16 cellular contexts compared by ENCODE assay signal in genomic region chr3:34283743-34284142, GRCh38.
DNase-seq lines count a peak whose midpoint lies in the region; ATAC-seq and TF ChIP-seq lines count a peak whose summit lies in the region.
"Had no signal": no experiment of that assay in that cellular context is flagged by ENCODE, and none has a peak within 500 bp of the region (broad histone marks: within the 10 kb centered on the region; RNA-seq: fewer than 3 reads in every experiment).

No MANE protein-coding gene starts in this region.

- in situ Hi-C loops in T47D (cut with HindIII; ENCODE audit: low pct_unique_long_range_greater_than_20kb, low sequenced_read_pairs), result no loop called here
- in situ Hi-C loops in mammary epithelial cell (cut with MboI; ENCODE audit: low sequenced_read_pairs in 2 of 2), result no loop called here

- H3K9me2 ChIP-seq in neural cell (ENCODE audit: insufficient read depth, low read length), result no peaks in the 10 kb centered on the region

- H3K4me2 ChIP-seq in mammary epithelial cell (ENCODE audit: insufficient read depth, low read depth, low read length) (no peak overlapping the region), neural cell (ENCODE audit: low read length) (no peak overlapping the region)
- H3K4me2 ChIP-seq: BLaER1 treated with 17β-estradiol and CSF1 and Interleukin-3, amounts not matched to agents 10 nM and 100 nM; GM23338 had no signal

- 37% methylated on average over 3 of the region's 3 CpGs for WGBS in mammary epithelial cell (ENCODE audit: low coverage, missing lambda C conversion rate)

- peak; percentile 49 for TF ChIP-seq EP300 in neural cell (conservative IDR thresholded peaks at IDR 0.05; ENCODE audit: poor library complexity, severe bottlenecking)

- H3K27ac ChIP-seq in mammary epithelial cell (ENCODE audit: insufficient read depth, low read depth, low read length) (no peak overlapping the region), SK-N-MC (peak overlapping the region; percentile 79), neural cell (ENCODE audit: low read length) (peak overlapping the region; percentile 36), upper lobe of right lung (no peak overlapping the region)
- H3K27ac ChIP-seq: BLaER1 treated with 17β-estradiol and CSF1 and Interleukin-3, amounts not matched to agents 10 nM and 100 nM; HL-60 had no signal

- intact Hi-C loops in mammary epithelial cell (cut with micrococcal nuclease), result no loop called here
- intact Hi-C loops in upper lobe of right lung (cut with DNase I), result no loop called here

- H4K20me1 ChIP-seq in mammary epithelial cell (ENCODE audit: insufficient read depth, low read length) (no peaks in the 10 kb centered on the region), neural cell (ENCODE audit: insufficient read depth) (no peaks in the 10 kb centered on the region)
- H4K20me1 ChIP-seq: BLaER1 treated with 17β-estradiol and CSF1 and Interleukin-3, amounts not matched to agents 10 nM and 100 nM had no signal

- H2AFZ ChIP-seq in mammary epithelial cell (ENCODE audit: low read depth, low read length), result no peak overlapping the region
- H2AFZ ChIP-seq in neural cell (ENCODE audit: low read depth, low read length), result no peak overlapping the region

- H3K27me3 ChIP-seq in mammary epithelial cell (ENCODE audit: insufficient read depth, low read length), result no peaks in the 10 kb centered on the region
- no peaks in the 10 kb centered on the region for H3K27me3 ChIP-seq in neural cell (ENCODE audit: insufficient read depth, low read depth, low read length)
- no peaks in the 10 kb centered on the region for H3K27me3 ChIP-seq in upper lobe of right lung
- H3K27me3 ChIP-seq: BLaER1 treated with 17β-estradiol and CSF1 and Interleukin-3, amounts not matched to agents 10 nM and 100 nM had no signal

- no peak for TF ChIP-seq RAD21 in neural cell (conservative IDR thresholded peaks at IDR 0.05)

- H3K36me3 ChIP-seq in mammary epithelial cell (ENCODE audit: insufficient read depth, low read length) (no peaks in the 10 kb centered on the region), SK-N-MC (ENCODE audit: insufficient read depth, low read length) (no peaks in the 10 kb centered on the region), neural cell (ENCODE audit: insufficient read depth, low read length) (no peaks in the 10 kb centered on the region), upper lobe of right lung (no peaks in the 10 kb centered on the region)
- H3K36me3 ChIP-seq: BLaER1 treated with 17β-estradiol and CSF1 and Interleukin-3, amounts not matched to agents 10 nM and 100 nM had no signal

- BruUV-seq in mammary epithelial cell (replicated peaks; lab: Mats Ljungman, UMichigan), result no TSS peak

- H3K4me3 ChIP-seq in mammary epithelial cell (replicated peaks in 1 of 3; ENCODE audit: insufficient read depth in 1 of 3, low read depth in 2 of 3, low read length in 3 of 3), result no peak overlapping the region
- no peak overlapping the region for H3K4me3 ChIP-seq in SK-N-MC
- H3K4me3 ChIP-seq in neural cell (ENCODE audit: low read length), result no peak overlapping the region
- no peak overlapping the region for H3K4me3 ChIP-seq in upper lobe of right lung
- H3K4me3 ChIP-seq: BLaER1 treated with 17β-estradiol and CSF1 and Interleukin-3, amounts not matched to agents 10 nM and 100 nM; GM23338 had no signal

- no peaks in the 10 kb centered on the region for H3K9me3 ChIP-seq in mammary epithelial cell (replicated peaks; ENCODE audit: insufficient read depth, low read length)
- H3K9me3 ChIP-seq in SK-N-MC (ENCODE audit: low read depth, low read length), result no peaks in the 10 kb centered on the region
- H3K9me3 ChIP-seq in neural cell (ENCODE audit: low read length), result no peaks in the 10 kb centered on the region
- H3K9me3 ChIP-seq in upper lobe of right lung, result no peaks in the 10 kb centered on the region

- no peaks in the 10 kb centered on the region for H3F3A ChIP-seq in neural cell (ENCODE audit: insufficient read depth, low read length, poor library complexity, severe bottlenecking)

- dilution Hi-C loops in mammary epithelial cell (cut with HindIII; ENCODE audit: low sequenced_read_pairs), result no loop called here

- H3K9ac ChIP-seq in mammary epithelial cell (ENCODE audit: insufficient read depth, low read length) (no peak overlapping the region), SK-N-MC (ENCODE audit: insufficient read length) (no peak overlapping the region), neural cell (ENCODE audit: low read length) (no peak overlapping the region)
- H3K9ac ChIP-seq: BLaER1 treated with 17β-estradiol and CSF1 and Interleukin-3, amounts not matched to agents 10 nM and 100 nM had no signal

- TF ChIP-seq CTCF in mammary epithelial cell (conservative IDR thresholded peaks at IDR 0.05 in 1 of 2, IDR thresholded peaks at IDR 0.05 in 1 of 2; ENCODE audit: extremely low read depth in 1 of 2, insufficient read depth in 1 of 2, low read depth in 1 of 2, low read length in 2 of 2), result no peak
- TF ChIP-seq CTCF in neural cell (IDR thresholded peaks at IDR 0.05; ENCODE audit: poor library complexity, severe bottlenecking), result no peak
- no peak for TF ChIP-seq CTCF in upper lobe of right lung (IDR thresholded peaks at IDR 0.05)

- peak; percentile 21 to 67 for DNase-seq in T47D (ENCODE audit: low read depth in 1 of 2, low spot score in 1 of 2)
- DNase-seq in mammary epithelial cell, result no peak
- no peak for DNase-seq in SK-N-MC (ENCODE audit: low read depth, low spot score)
- no peak for DNase-seq in upper lobe of right lung
- DNase-seq: 8988T; Calu3; CD8-positive, alpha-beta T cell; DMS79 treated with DMSO at 0.1 percent for 48 hours; GF-D8; HCEC 1CT had no signal

- no peaks in the 10 kb centered on the region for H3K4me1 ChIP-seq in mammary epithelial cell (ENCODE audit: insufficient read depth, low read length)
- H3K4me1 ChIP-seq in upper lobe of right lung, result no peaks in the 10 kb centered on the region

- H3K79me2 ChIP-seq in mammary epithelial cell (ENCODE audit: insufficient read depth, low read length), result no peaks in the 10 kb centered on the region
- no peaks in the 10 kb centered on the region for H3K79me2 ChIP-seq in neural cell (replicated peaks; ENCODE audit: insufficient read depth, low read length)

- no peak for ATAC-seq in upper lobe of right lung
- no peak for ATAC-seq in HG03571 (IDR thresholded peaks at IDR 0.05; ENCODE audit: unreplicated experiment)
- ATAC-seq in HG02938 (IDR thresholded peaks at IDR 0.05; ENCODE audit: unreplicated experiment), result no peak
- ATAC-seq: CD8-positive, alpha-beta T cell; GM23338 had no signal

- CTCF ChIA-PET in mammary epithelial cell (lab: Charles Lee; ENCODE audit: low non-redundant PET), result no interaction called here

TF ChIP-seq in neural cell, 6 proteins besides CTCF, POLR2A, EP300 and RAD21:
- TF ChIP-seq EZH2 (IDR thresholded peaks at IDR 0.05; ENCODE audit: borderline replicate concordance, insufficient read depth, low read length, poor library complexity, severe bottlenecking) (no peak), SMC3 (conservative IDR thresholded peaks at IDR 0.05; ENCODE audit: poor library complexity) (no peak), POLR2AphosphoS5 (IDR thresholded peaks at IDR 0.05) (peak; percentile 62), TAF1 (IDR thresholded peaks at IDR 0.05; ENCODE audit: low read depth) (no peak), MXI1 (conservative IDR thresholded peaks at IDR 0.05; ENCODE audit: poor library complexity, severe bottlenecking) (no peak), REST (IDR thresholded peaks at IDR 0.05; ENCODE audit: borderline replicate concordance) (peak; percentile 49)

Comparison
In these comparisons a context has a peak if more than half of its experiments do, and no peak if none do; other contexts are left out.
1. DNase-seq: peak in T47D (2 of 2); none in mammary epithelial cell (single experiment), SK-N-MC (single experiment) and upper lobe of right lung (single experiment).
2. H3K27ac ChIP-seq: peak in SK-N-MC (single experiment) and neural cell (single experiment); none in mammary epithelial cell (single experiment) and upper lobe of right lung (single experiment).